1 cellular context compared by ENCODE assay signal in genomic region chr6:121522265-121522664, GRCh38.
TF ChIP-seq lines count a peak whose summit lies in the region.

No MANE protein-coding gene starts in this region.

TF ChIP-seq in WTC11, 78 proteins besides CTCF, POLR2A, EP300 and RAD21 (continued from another document):
- TF ChIP-seq FOXJ3 (CRISPR knock-in tag; IDR thresholded peaks at IDR 0.05; ENCODE audit: borderline replicate concordance): no peak
- no peak for TF ChIP-seq ATF6 (CRISPR knock-in tag; IDR thresholded peaks at IDR 0.05)
- TF ChIP-seq IRF2 (CRISPR knock-in tag; IDR thresholded peaks at IDR 0.05; ENCODE audit: borderline replicate concordance, low read depth): no peak
- no peak for TF ChIP-seq HMGA2 (CRISPR knock-in tag; IDR thresholded peaks at IDR 0.05)
- no peak for TF ChIP-seq ZNF317 (CRISPR knock-in tag; IDR thresholded peaks at IDR 0.05; ENCODE audit: borderline replicate concordance, low read depth)
- no peak for TF ChIP-seq ZSCAN18 (CRISPR knock-in tag; IDR thresholded peaks at IDR 0.05)
- no peak for TF ChIP-seq E2F5 (CRISPR knock-in tag; IDR thresholded peaks at IDR 0.05)
